In the genomic region with DNA sequence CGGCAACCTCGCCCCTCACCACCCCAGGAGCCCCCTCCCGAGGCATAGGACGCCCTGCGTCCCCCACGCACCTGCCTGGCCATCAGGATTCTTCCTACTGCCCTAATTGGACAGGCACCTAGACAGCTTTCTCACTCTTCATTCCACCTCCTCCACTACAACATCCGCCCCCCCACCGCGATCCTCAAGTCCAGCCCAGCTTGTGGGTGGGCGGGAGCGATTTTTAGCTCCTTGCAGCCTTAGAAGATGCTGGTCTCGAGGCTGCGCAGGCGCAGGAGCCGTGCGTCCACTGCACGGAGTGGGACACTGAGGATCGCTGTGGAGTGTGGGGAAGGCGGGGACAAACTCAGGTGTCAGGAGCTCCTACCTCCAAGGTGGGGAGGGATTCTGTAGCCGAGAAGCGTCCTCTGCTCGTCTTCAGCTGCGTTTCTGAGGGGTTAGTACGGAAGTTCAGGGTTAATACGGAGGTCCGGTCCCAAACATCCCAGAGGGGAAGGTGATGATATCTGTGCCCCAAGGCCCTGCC, we compare ENCODE assay signal across 9 cellular contexts. TPM values are rescaled to one million over a fixed set of nuclear protein-coding genes. Genes with fewer than 3 reads are reported as not detected.
DNase-seq lines count a peak whose midpoint lies in the region; ATAC-seq, FAIRE-seq and TF ChIP-seq lines count a peak whose summit lies in the region.
"Had no signal": no experiment of that assay in that cellular context is flagged by ENCODE, and none has a peak within 500 bp of the region (broad histone marks: within the 10 kb centered on the region; RNA-seq: fewer than 3 reads in every experiment).

A gene (minus strand): TSS at position 162 of the 526 bp plus-strand sequence. CDS start 4,600 bp downstream, outside the sequence.

- H3K4me2 ChIP-seq in HepG2 (ENCODE audit: low read depth, low read length): peak within 1 kb of the TSS; percentile 67

- H3K79me2 ChIP-seq in HepG2 (ENCODE audit: insufficient read depth, low read length): no peaks in the 10 kb centered on the region

- H3K4me1 Mint-ChIP-seq in activated naive CD8-positive, alpha-beta T cell (ENCODE audit: low read depth): peaks cover 34% of the 10 kb centered on the region

- intact Hi-C loops in A673 (cut with micrococcal nuclease; ENCODE audit: unreplicated experiment): no loop called here
- intact Hi-C loops in HepG2 (cut with micrococcal nuclease; ENCODE audit: unreplicated experiment): no loop called here

- H3K27ac Mint-ChIP-seq in activated naive CD8-positive, alpha-beta T cell: no peak within 1 kb of the TSS

- TF ChIP-seq EP300 in HepG2 (IDR thresholded peaks at IDR 0.05; ENCODE audit: low read depth in 2 of 2, low read length in 2 of 2) (no peak), HepG2 (CRISPR knock-in tag; IDR thresholded peaks at IDR 0.05; ENCODE audit: borderline replicate concordance) (no peak)

- no peak within 1 kb of the TSS for H2AFZ ChIP-seq in HepG2 (ENCODE audit: low read length)

- H3K27me3 ChIP-seq in A673 (replicated peaks; ENCODE audit: insufficient read depth, low read depth, low read length, poor library complexity) (no peaks in the 10 kb centered on the region), H7 (ENCODE audit: control insufficient read depth, insufficient read depth, low read length) (peaks cover 44% of the 10 kb centered on the region), HepG2 (ENCODE audit: control insufficient read depth in 1 of 2, insufficient read depth in 2 of 2, low read length in 2 of 2) (peaks cover 0 to 29% of the 10 kb centered on the region in 2 experiments; a peak in 2 of 5 replicates)

- peak within 1 kb of the TSS; percentile 71 for H3K4me3 Mint-ChIP-seq in activated naive CD8-positive, alpha-beta T cell

- H3K9me3 Mint-ChIP-seq in activated naive CD8-positive, alpha-beta T cell (ENCODE audit: low read depth): no peaks in the 10 kb centered on the region

- POLR2A ChIA-PET in A673 (lab: Charles Lee; ENCODE audit: low non-redundant PET) (no interaction called here), HepG2 (lab: Yijun Ruan, JAX) (no interaction called here)

- no peak for FAIRE-seq in HepG2 (lab: Jason Lieb, UNC)

- peak within 1 kb of the TSS; percentile 71 for H3K4me3 ChIP-seq in A673 (ENCODE audit: low read depth, low read length, poor library complexity, severe bottlenecking)
- peak within 1 kb of the TSS; percentile 66 for H3K4me3 ChIP-seq in H7 (ENCODE audit: insufficient read depth, low read depth, low read length)
- peak within 1 kb of the TSS; percentile 46 to 79 (median 67); a peak in 5 of 6 replicates for H3K4me3 ChIP-seq in HepG2 (replicated peaks in 1 of 3; ENCODE audit: insufficient read depth in 1 of 3, low read depth in 2 of 3, low read length in 3 of 3)

- H3K27ac ChIP-seq in A673 (ENCODE audit: low read depth, low read length, poor library complexity, severe bottlenecking) (peak within 1 kb of the TSS; percentile 50), HepG2 (ENCODE audit: extremely low read length, insufficient read depth, low read length) (no peak within 1 kb of the TSS)

- TF ChIP-seq POLR2A in HepG2 (IDR thresholded peaks at IDR 0.05; ENCODE audit: insufficient read depth in 1 of 2, low read depth in 2 of 2, low read length in 2 of 2): no peak

- H3K9me3 ChIP-seq in A673 (ENCODE audit: low read depth, low read length, poor library complexity, severe bottlenecking) (no peaks in the 10 kb centered on the region), HepG2 (ENCODE audit: low read length) (no peaks in the 10 kb centered on the region)

- DNase-seq in A673 (ENCODE audit: low spot score) (peak; percentile 62), H7 (peak; percentile 68), HepG2 (ENCODE audit: low spot score) (no peak), NOMO-1 treated with DMSO at 0.1 percent for 48 hours (lab: John Stamatoyannopoulos, UW; ENCODE audit: unreplicated experiment) (no peak)
- DNase-seq in activated CD8-positive, alpha-beta memory T cell treated with anti-CD3 and anti-CD28 coated beads, Interleukin-2, amount 50 U/mL, for 4 hours: no peak
- DNase-seq in stimulated activated CD4-positive, alpha-beta T cell treated with anti-CD3 and anti-CD28 coated beads, Interleukin-4, amount 100 ng/mL, for 24 hours: no peak

- H3K4me1 ChIP-seq in A673 (ENCODE audit: insufficient read depth, low read length, poor library complexity, severe bottlenecking): peaks cover 16% of the 10 kb centered on the region
- peaks cover 60% of the 10 kb centered on the region for H3K4me1 ChIP-seq in HepG2 (ENCODE audit: insufficient read depth, low read length)

- no peaks in the 10 kb centered on the region for H3K36me3 ChIP-seq in A673 (ENCODE audit: insufficient read depth, low read length, poor library complexity, severe bottlenecking)
- no peaks in the 10 kb centered on the region for H3K36me3 ChIP-seq in H7 (replicated peaks; ENCODE audit: control insufficient read depth, insufficient read depth, low read length)
- no peaks in the 10 kb centered on the region for H3K36me3 ChIP-seq in HepG2 (replicated peaks in 1 of 2; ENCODE audit: control insufficient read depth in 1 of 2, insufficient read depth in 2 of 2, low read length in 2 of 2)

- no peak for TF ChIP-seq RAD21 in HepG2 (CRISPR knock-in tag; IDR thresholded peaks at IDR 0.05)

- peaks cover 4% of the 10 kb centered on the region for H3K36me3 Mint-ChIP-seq in activated naive CD8-positive, alpha-beta T cell

- H3K27me3 Mint-ChIP-seq in activated naive CD8-positive, alpha-beta T cell: peaks cover 58% of the 10 kb centered on the region

- CTCF ChIA-PET in A673 (lab: Charles Lee) (interaction anchor here (1.1 kb wide), 1 partner anchor 12 kb away, joined by 5 read pairs; no protein-coding TSS in a partner anchor), HepG2 (lab: Yijun Ruan, JAX; ENCODE audit: low intra/inter-chr PET ratio, low total read pairs) (no interaction called here)

- no peak for TF ChIP-seq CTCF in A673 (conservative IDR thresholded peaks at IDR 0.05; ENCODE audit: low read depth, low read length)
- TF ChIP-seq CTCF in HepG2 (CRISPR knock-in tag; IDR thresholded peaks at IDR 0.05): no peak

- WGBS in HepG2 (ENCODE audit: low lambda C conversion rate): 35% methylated on average over 18 of the region's 26 CpGs

- BruUV-seq in A673 (replicated peaks; lab: Mats Ljungman, UMichigan) (no TSS peak), HepG2 (replicated peaks; lab: Mats Ljungman, UMichigan) (no TSS peak)

- in situ Hi-C loops in HepG2 (cut with HindIII; ENCODE audit: extremely low pct_ligation_motif_present, low pct_unique_long_range_greater_than_20kb): no loop called here

- 0 out of 2 replicates have a peak within 1 kb of the TSS, but pooled peaks have one; percentile 36 for H3K9ac ChIP-seq in HepG2 (ENCODE audit: insufficient read depth, low read depth, low read length)

- ATAC-seq in HepG2 (no peak), GM19035 (IDR thresholded peaks at IDR 0.05; ENCODE audit: unreplicated experiment) (no peak)

- H4K20me1 ChIP-seq in HepG2 (ENCODE audit: insufficient read depth, low read length): no peaks in the 10 kb centered on the region

TF ChIP-seq in HepG2, 621 proteins besides CTCF, POLR2A, EP300 and RAD21:
- TF ChIP-seq SRSF1 (optimal IDR thresholded peaks at IDR 0.05; ENCODE audit: low read depth, low read length) (peak; percentile 36), ZBTB21 (CRISPR knock-in tag; IDR thresholded peaks at IDR 0.05) (no peak), ZNF629 (CRISPR knock-in tag; conservative IDR thresholded peaks at IDR 0.05) (peak; percentile 77)
- TF ChIP-seq, protein P1, sequence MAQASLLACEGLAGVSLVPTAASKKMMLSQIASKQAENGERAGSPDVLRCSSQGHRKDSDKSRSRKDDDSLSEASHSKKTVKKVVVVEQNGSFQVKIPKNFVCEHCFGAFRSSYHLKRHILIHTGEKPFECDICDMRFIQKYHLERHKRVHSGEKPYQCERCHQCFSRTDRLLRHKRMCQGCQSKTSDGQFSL (CRISPR knock-in tag; IDR thresholded peaks at IDR 0.05): 0 out of 2 replicates have a peak, but pooled peaks have one; percentile 31
- TF ChIP-seq, protein P2, sequence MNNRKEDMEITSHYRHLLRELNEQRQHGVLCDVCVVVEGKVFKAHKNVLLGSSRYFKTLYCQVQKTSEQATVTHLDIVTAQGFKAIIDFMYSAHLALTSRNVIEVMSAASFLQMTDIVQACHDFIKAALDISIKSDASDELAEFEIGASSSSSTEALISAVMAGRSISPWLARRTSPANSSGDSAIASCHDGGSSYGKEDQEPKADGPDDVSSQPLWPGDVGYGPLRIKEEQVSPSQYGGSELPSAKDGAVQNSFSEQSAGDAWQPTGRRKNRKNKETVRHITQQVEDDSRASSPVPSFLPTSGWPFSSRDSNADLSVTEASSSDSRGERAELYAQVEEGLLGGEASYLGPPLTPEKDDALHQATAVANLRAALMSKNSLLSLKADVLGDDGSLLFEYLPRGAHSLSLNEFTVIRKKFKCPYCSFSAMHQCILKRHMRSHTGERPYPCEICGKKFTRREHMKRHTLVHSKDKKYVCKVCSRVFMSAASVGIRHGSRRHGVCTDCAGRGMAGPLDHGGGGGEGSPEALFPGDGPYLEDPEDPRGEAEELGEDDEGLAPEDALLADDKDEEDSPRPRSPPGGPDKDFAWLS (CRISPR knock-in tag; IDR thresholded peaks at IDR 0.05; ENCODE audit: borderline replicate concordance): no peak

RNA-seq across cellular contexts. Expression of the gene that starts here (rescaled TPM):
- total RNA-seq in A673 (2021) (1.4 TPM in 1 of 2 replicates, not detected in the other), HepG2 (2016; rRNA removed; fragmentation: Illumina TruSeq; extraction: Trizol) (0.27 TPM in 1 of 2 replicates, not detected in the other)
- total RNA-seq in H7 (2014; rRNA removed; shearing (Covaris generic)): 1.3 TPM in 2 replicates
- total RNA-seq in HepG2 (2016; cell fraction: cytosol; rRNA removed; fragmentation: Illumina TruSeq; extraction: Trizol; ENCODE audit: low read depth): not detected in 2 replicates
- total RNA-seq in HepG2 (2016; cell fraction: insoluble cytoplasmic fraction; rRNA removed; fragmentation: Illumina TruSeq; extraction: Trizol): 0.17 TPM in 1 of 2 replicates, not detected in the other
- not detected in 2 replicates for total RNA-seq in HepG2 (2016; cell fraction: membrane; rRNA removed; fragmentation: Illumina TruSeq; extraction: Trizol)
- not detected in 2 replicates for total RNA-seq in HepG2 (2016; cell fraction: nucleus; rRNA removed; fragmentation: Illumina TruSeq; extraction: Trizol)
- 0.35 and 0.48 TPM in 2 replicates for polyA plus RNA-seq in HepG2 (2011; rRNA removed)
- polyA plus RNA-seq in HepG2 (2011; cell fraction: cytosol; rRNA removed): 0.52 and 0.71 TPM in 2 replicates
- 0.57 and 0.59 TPM in 2 replicates for polyA plus RNA-seq in HepG2 (2011; cell fraction: nucleus; rRNA removed)
- 1.1 and 1.8 TPM in 2 replicates for polyA plus RNA-seq in HepG2 (2012)
- polyA plus RNA-seq in HepG2 (2016; cell fraction: cytosol; fragmentation: Illumina TruSeq; extraction: Trizol; ENCODE audit: low read depth): 0.18 TPM in 1 of 2 replicates, not detected in the other
- not detected in 2 replicates for polyA plus RNA-seq in HepG2 (2016; cell fraction: insoluble cytoplasmic fraction; fragmentation: Illumina TruSeq; extraction: Trizol; ENCODE audit: low read depth)
- polyA plus RNA-seq in HepG2 (2016; cell fraction: membrane; fragmentation: Illumina TruSeq; extraction: Trizol; ENCODE audit: low read depth): 0.15 TPM in 1 of 2 replicates, not detected in the other
- 0.49 TPM in 1 of 2 replicates, not detected in the other for polyA plus RNA-seq in HepG2 (2016; cell fraction: nucleus; fragmentation: Illumina TruSeq; extraction: Trizol; ENCODE audit: insufficient read depth, low read depth)
- polyA minus RNA-seq in HepG2 (2011; rRNA and poly(A)+ RNA removed; ENCODE audit: low replicate concordance): 0.12 and 0.44 TPM in 2 replicates
- polyA minus RNA-seq in HepG2 (2011; cell fraction: cytosol; rRNA and poly(A)+ RNA removed): not detected in 2 replicates
- polyA minus RNA-seq in HepG2 (2011; cell fraction: nucleus; rRNA and poly(A)+ RNA removed): not detected in 2 replicates
- total RNA-seq: dermis microvascular lymphatic vessel endothelial cell had no signal

Comparison
In these comparisons a context has a peak if more than half of its experiments do, and no peak if none do; other contexts are left out.
1. DNase-seq: peak in A673 (single experiment) and H7 (single experiment); none in HepG2 (single experiment), NOMO-1 treated with DMSO at 0.1 percent for 48 hours (single experiment), activated CD8-positive, alpha-beta memory T cell treated with anti-CD3 and anti-CD28 coated beads, Interleukin-2, amount 50 U/mL, for 4 hours (single experiment) and stimulated activated CD4-positive, alpha-beta T cell treated with anti-CD3 and anti-CD28 coated beads, Interleukin-4, amount 100 ng/mL, for 24 hours (single experiment).
2. Peak in every context shown above with its lines, with median percentiles within 50 percentile points of each other: H3K4me3 ChIP-seq.